8 cellular contexts compared by ENCODE assay signal in genomic region chr2:171416009-171416926, GRCh38.
DNase-seq lines count a peak whose midpoint lies in the region; ATAC-seq lines count a peak whose summit lies in the region.

No MANE protein-coding gene starts in this region.

- peak; percentile 82 for ATAC-seq in HG02973 (IDR thresholded peaks at IDR 0.05; ENCODE audit: unreplicated experiment)

- no peak overlapping the region for H3K4me3 ChIP-seq in skeletal muscle cell (ENCODE audit: low read depth, low read length)

- DNase-seq in activated gamma-delta T cell treated with Interleukin-2 at 50 U/mL for 16 hours, result peak; percentile 71
- DNase-seq in activated gamma-delta T cell (lab: John Stamatoyannopoulos, UW), result no peak
- peak; percentile 68 for DNase-seq in NCI-H2029 treated with DMSO at 0.1 percent for 48 hours (lab: John Stamatoyannopoulos, UW)
- peak; percentile 77 for DNase-seq in T1000 (lab: John Stamatoyannopoulos, UW)
- DNase-seq in astrocyte of the hippocampus (ENCODE audit: low read depth, low spot score), result peak; percentile 95
- peak; percentile 71 to 88 for DNase-seq in hippocampal formation (lab: John Stamatoyannopoulos, UW)
- DNase-seq in skeletal muscle cell (ENCODE audit: low read depth), result peak; percentile 81
